18 cellular contexts compared by ENCODE assay signal in the genomic region with DNA sequence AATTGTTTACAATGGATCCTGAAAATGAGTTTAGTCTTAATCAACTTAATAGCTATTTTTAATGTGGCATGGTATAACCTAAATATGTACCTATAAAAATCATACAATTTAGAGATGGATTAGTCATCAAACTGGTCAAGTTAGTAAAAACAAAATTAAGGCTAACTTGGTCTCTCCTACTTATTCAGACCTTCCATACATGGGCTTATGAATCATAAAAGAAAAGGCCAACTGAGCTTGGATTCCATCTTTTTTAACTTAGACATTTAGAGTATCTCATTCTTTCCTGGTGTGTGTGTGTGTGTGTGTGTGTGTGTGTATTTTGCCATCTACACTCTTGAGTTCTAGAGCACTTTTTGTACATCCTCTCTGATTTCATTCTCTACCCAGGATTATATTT.
DNase-seq lines count a peak whose midpoint lies in the region; ATAC-seq and TF ChIP-seq lines count a peak whose summit lies in the region.
"Had no signal": no experiment of that assay in that cellular context is flagged by ENCODE, and none has a peak within 500 bp of the region (broad histone marks: within the 10 kb centered on the region; RNA-seq: fewer than 3 reads in every experiment).

No MANE protein-coding gene starts in this region.

- H3K9me3 Mint-ChIP-seq in activated T-helper 17 cell treated with anti-CD3 and anti-CD28 coated beads, Interleukin-2, amount 50 U/mL, for 72 hours: no peaks in the 10 kb centered on the region
- peaks cover 6% of the 10 kb centered on the region for H3K9me3 Mint-ChIP-seq in natural killer cell treated with Interleukin-12 subunit alpha and Interleukin-12 subunit beta and Interleukin-15 and Interleukin-18, amount 100 ng/mL, for 72 hours
- H3K9me3 Mint-ChIP-seq: CD4-positive, alpha-beta T cell; H9 had no signal

- TF ChIP-seq CTCF in AG04449 (IDR thresholded peaks at IDR 0.05; ENCODE audit: insufficient read depth, low read length, missing control alignments): no peak

- no peaks in the 10 kb centered on the region for H3K36me3 Mint-ChIP-seq in activated T-helper 17 cell treated with anti-CD3 and anti-CD28 coated beads, Interleukin-2, amount 50 U/mL, for 72 hours (ENCODE audit: low read depth)
- no peaks in the 10 kb centered on the region for H3K36me3 Mint-ChIP-seq in natural killer cell treated with Interleukin-12 subunit alpha and Interleukin-12 subunit beta and Interleukin-15 and Interleukin-18, amount 100 ng/mL, for 72 hours

- peaks cover 21% of the 10 kb centered on the region for H3K27me3 Mint-ChIP-seq in activated T-helper 17 cell treated with anti-CD3 and anti-CD28 coated beads, Interleukin-2, amount 50 U/mL, for 72 hours
- peaks cover 9 to 23% of the 10 kb centered on the region in 2 donors for H3K27me3 Mint-ChIP-seq in natural killer cell treated with Interleukin-12 subunit alpha and Interleukin-12 subunit beta and Interleukin-15 and Interleukin-18, amount 100 ng/mL, for 72 hours
- H3K27me3 Mint-ChIP-seq: B cell had no signal

- no peak overlapping the region for H3K4me3 ChIP-seq in AG04449 (ENCODE audit: low read depth, low read length)
- H3K4me3 ChIP-seq: K562, SJSA1 had no signal

- no peak overlapping the region for H3K4me3 Mint-ChIP-seq in activated T-helper 17 cell treated with anti-CD3 and anti-CD28 coated beads, Interleukin-2, amount 50 U/mL, for 72 hours
- H3K4me3 Mint-ChIP-seq in natural killer cell treated with Interleukin-12 subunit alpha and Interleukin-12 subunit beta and Interleukin-15 and Interleukin-18, amount 100 ng/mL, for 72 hours: no peak overlapping the region
- H3K4me3 Mint-ChIP-seq: B cell; CD4-positive, alpha-beta T cell; H9 had no signal

- H3K4me1 Mint-ChIP-seq in activated T-helper 17 cell treated with anti-CD3 and anti-CD28 coated beads, Interleukin-2, amount 50 U/mL, for 72 hours: peaks cover 3% of the 10 kb centered on the region
- H3K4me1 Mint-ChIP-seq in natural killer cell treated with Interleukin-12 subunit alpha and Interleukin-12 subunit beta and Interleukin-15 and Interleukin-18, amount 100 ng/mL, for 72 hours (ENCODE audit: low read depth in 2 of 2): no peaks in the 10 kb centered on the region
- H3K4me1 Mint-ChIP-seq: B cell had no signal

- POLR2A ChIA-PET in AG04449 (lab: Yijun Ruan, JAX): no interaction called here

- H3K27ac Mint-ChIP-seq in activated T-helper 17 cell treated with anti-CD3 and anti-CD28 coated beads, Interleukin-2, amount 50 U/mL, for 72 hours: no peak overlapping the region
- no peak overlapping the region for H3K27ac Mint-ChIP-seq in natural killer cell treated with Interleukin-12 subunit alpha and Interleukin-12 subunit beta and Interleukin-15 and Interleukin-18, amount 100 ng/mL, for 72 hours
- H3K27ac Mint-ChIP-seq: B cell; CD4-positive, alpha-beta T cell had no signal

- CTCF ChIA-PET in AG04449 (lab: Yijun Ruan, JAX): no interaction called here

- DNase-seq in AG04449 (ENCODE audit: low read depth, low spot score) (peak; percentile 62), EH (ENCODE audit: low read depth) (peak; percentile 74), fibroblast of peridontal ligament (ENCODE audit: extremely low read depth) (peak; percentile 53), HK-2 (ENCODE audit: unreplicated experiment) (no peak), NCI-H2081 treated with DMSO at 0.1 percent for 48 hours (lab: John Stamatoyannopoulos, UW) (no peak), SK-N-DZ (ENCODE audit: low spot score) (no peak)
- no peak for DNase-seq in natural killer cell treated with Interleukin-12 subunit alpha and Interleukin-12 subunit beta and Interleukin-15 and Interleukin-18, amount 100 ng/mL, for 72 hours (ENCODE audit: low spot score)
- DNase-seq: ACHN; CD4-positive, alpha-beta T cell; H9; NCI-H1417 treated with DMSO at 0.1 percent for 48 hours; NCI-H2029 treated with DMSO at 0.1 percent for 48 hours; NCI-H510A; NCI-H774 had no signal

- ATAC-seq in activated T-helper 17 cell treated with anti-CD3 and anti-CD28 coated beads, Interleukin-2, amount 50 U/mL, for 72 hours (replicated peaks): peak; percentile 39
- no peak for ATAC-seq in natural killer cell treated with Interleukin-12 subunit alpha and Interleukin-12 subunit beta and Interleukin-15 and Interleukin-18, amount 100 ng/mL, for 72 hours
- ATAC-seq: K562 had no signal

Comparison
In these comparisons a context has a peak if more than half of its experiments do, and no peak if none do; other contexts are left out.
1. DNase-seq: peak in AG04449 (single experiment), EH (single experiment) and fibroblast of peridontal ligament (single experiment); none in HK-2 (single experiment), NCI-H2081 treated with DMSO at 0.1 percent for 48 hours (single experiment), natural killer cell treated with Interleukin-12 subunit alpha and Interleukin-12 subunit beta and Interleukin-15 and Interleukin-18, amount 100 ng/mL, for 72 hours (single experiment) and SK-N-DZ (single experiment).